In genomic region chr18:35153609-35154273, GRCh38 we compare ENCODE assay signal across 14 cellular contexts.
A peak's percentile ranks its signal among the peaks of the same experiment; 100 is the strongest.
DNase-seq lines count a peak whose midpoint lies in the region; ATAC-seq and TF ChIP-seq lines count a peak whose summit lies in the region.
"Had no signal": no experiment of that assay in that cellular context is flagged by ENCODE, and none has a peak within 500 bp of the region (broad histone marks: within the 10 kb centered on the region; RNA-seq: fewer than 3 reads in every experiment).

No MANE protein-coding gene starts in this region.

- no peaks in the 10 kb centered on the region for H3K9me2 ChIP-seq in PC-3 (replicated peaks; ENCODE audit: low read length)

- H3K27ac Mint-ChIP-seq in activated CD4-positive, alpha-beta memory T cell treated with anti-CD3 and anti-CD28 coated beads, Interleukin-2, amount 10 ng/mL, durations not matched to agents 7 days and 5 days, result peak overlapping the region; percentile 9
- no peak overlapping the region for H3K27ac Mint-ChIP-seq in activated CD4-positive, alpha-beta memory T cell treated with anti-CD3 and anti-CD28 coated beads for 36 hours

- H3K27me3 Mint-ChIP-seq in activated CD4-positive, alpha-beta memory T cell treated with anti-CD3 and anti-CD28 coated beads, Interleukin-2, amount 10 ng/mL, durations not matched to agents 7 days and 5 days, result no peaks in the 10 kb centered on the region
- H3K27me3 Mint-ChIP-seq in activated CD4-positive, alpha-beta memory T cell treated with anti-CD3 and anti-CD28 coated beads for 36 hours, result no peaks in the 10 kb centered on the region

- peaks cover 11% of the 10 kb centered on the region for H3K36me3 Mint-ChIP-seq in activated CD4-positive, alpha-beta memory T cell treated with anti-CD3 and anti-CD28 coated beads, Interleukin-2, amount 10 ng/mL, durations not matched to agents 7 days and 5 days (ENCODE audit: low read depth)
- H3K36me3 Mint-ChIP-seq in activated CD4-positive, alpha-beta memory T cell treated with anti-CD3 and anti-CD28 coated beads for 36 hours, result peaks cover 8% of the 10 kb centered on the region

- H2AFZ ChIP-seq in PC-3 (ENCODE audit: low read length), result no peak overlapping the region

- peak overlapping the region; percentile 71 for H3K27ac ChIP-seq in neutrophil
- no peak overlapping the region for H3K27ac ChIP-seq in PC-3 (ENCODE audit: low read length)
- H3K27ac ChIP-seq: ovary, SK-N-MC had no signal

- H3K36me3 ChIP-seq in neutrophil, result no peaks in the 10 kb centered on the region
- H3K36me3 ChIP-seq in PC-3 (ENCODE audit: low read depth, low read length), result no peaks in the 10 kb centered on the region
- H3K36me3 ChIP-seq: ovary had no signal

- no peaks in the 10 kb centered on the region for H3K79me2 ChIP-seq in PC-3 (ENCODE audit: low read length)

- no peak for DNase-seq in activated CD4-positive, alpha-beta memory T cell treated with anti-CD3 and anti-CD28 coated beads, Interleukin-2, amount 10 ng/mL, durations not matched to agents 7 days and 5 days
- no peak for DNase-seq in activated CD4-positive, alpha-beta memory T cell treated with anti-CD3 and anti-CD28 coated beads for 36 hours
- DNase-seq in RPMI8226 (peak; percentile 5), PC-3 (no peak)
- DNase-seq: activated CD4-positive, alpha-beta T cell treated with anti-CD3 and anti-CD28 coated beads for 1 hour; mammary epithelial cell; NCI-H1417; NCI-H69; ovary had no signal

- no peaks in the 10 kb centered on the region for H4K20me1 ChIP-seq in PC-3 (ENCODE audit: low read length)

- H3K4me2 ChIP-seq in PC-3 (ENCODE audit: low read length), result no peak overlapping the region

- peaks cover 20 to 36% of the 10 kb centered on the region in 2 experiments for H3K4me1 ChIP-seq in neutrophil (ENCODE audit: control insufficient read depth in 1 of 2, insufficient read depth in 1 of 2, low read depth in 1 of 2, low read length in 1 of 2)
- no peaks in the 10 kb centered on the region for H3K4me1 ChIP-seq in PC-3 (ENCODE audit: insufficient read depth, low read length)

- ATAC-seq in HG02870 (IDR thresholded peaks at IDR 0.05; ENCODE audit: unreplicated experiment) (peak; percentile 61), HG02588 (IDR thresholded peaks at IDR 0.05; ENCODE audit: unreplicated experiment) (no peak), PC-3 (no peak), HG03108 (IDR thresholded peaks at IDR 0.05; ENCODE audit: unreplicated experiment) (no peak)

- no peaks in the 10 kb centered on the region for H3F3A ChIP-seq in PC-3 (ENCODE audit: low read length, unreplicated experiment)

- H3K9me3 ChIP-seq in neutrophil (no peaks in the 10 kb centered on the region), PC-3 (ENCODE audit: low read length) (no peaks in the 10 kb centered on the region)
- H3K9me3 ChIP-seq: ovary had no signal

- no peak overlapping the region for H3K4me3 Mint-ChIP-seq in activated CD4-positive, alpha-beta memory T cell treated with anti-CD3 and anti-CD28 coated beads, Interleukin-2, amount 10 ng/mL, durations not matched to agents 7 days and 5 days
- H3K4me3 Mint-ChIP-seq in activated CD4-positive, alpha-beta memory T cell treated with anti-CD3 and anti-CD28 coated beads for 36 hours, result no peak overlapping the region

- H3K9ac ChIP-seq in PC-3 (ENCODE audit: low read length), result no peak overlapping the region

- POLR2A ChIA-PET in activated CD4-positive, alpha-beta memory T cell treated with anti-CD3 and anti-CD28 coated beads, Interleukin-2, amount 10 ng/mL, durations not matched to agents 7 days and 5 days (lab: Charles Lee), result no interaction called here
- POLR2A ChIA-PET in activated CD4-positive, alpha-beta memory T cell treated with anti-CD3 and anti-CD28 coated beads for 36 hours (lab: Charles Lee), result no interaction called here
- POLR2A ChIA-PET in PC-3 (lab: Charles Lee; ENCODE audit: unreplicated experiment), result no interaction called here

- peaks cover 15% of the 10 kb centered on the region for H3K4me1 Mint-ChIP-seq in activated CD4-positive, alpha-beta memory T cell treated with anti-CD3 and anti-CD28 coated beads, Interleukin-2, amount 10 ng/mL, durations not matched to agents 7 days and 5 days
- peaks cover 8% of the 10 kb centered on the region for H3K4me1 Mint-ChIP-seq in activated CD4-positive, alpha-beta memory T cell treated with anti-CD3 and anti-CD28 coated beads for 36 hours (ENCODE audit: low read depth)

- H3K4me3 ChIP-seq in neutrophil (ENCODE audit: low read depth in 1 of 2, low read length in 1 of 2) (no peak overlapping the region), PC-3 (ENCODE audit: low read length) (no peak overlapping the region)
- H3K4me3 ChIP-seq: ovary, SK-N-MC had no signal

- CTCF ChIA-PET in activated CD4-positive, alpha-beta memory T cell treated with anti-CD3 and anti-CD28 coated beads, Interleukin-2, amount 10 ng/mL, durations not matched to agents 7 days and 5 days (lab: Charles Lee), result interaction anchor here (1.0 to 1.5 kb wide), 2 partner anchors 148 kb away, joined by 3 to 6 read pairs; no protein-coding TSS in a partner anchor
- CTCF ChIA-PET in activated CD4-positive, alpha-beta memory T cell treated with anti-CD3 and anti-CD28 coated beads for 36 hours (lab: Charles Lee), result interaction anchor here (1.2 kb wide), 1 partner anchor 11 kb away, joined by 3 read pairs; no protein-coding TSS in a partner anchor
- CTCF ChIA-PET in PC-3 (lab: Charles Lee), result no interaction called here

- H3K27me3 ChIP-seq in neutrophil (no peaks in the 10 kb centered on the region), PC-3 (ENCODE audit: low read length) (no peaks in the 10 kb centered on the region)
- H3K27me3 ChIP-seq: ovary had no signal

- no TSS peak for BruUV-seq in PC-3 (replicated peaks; lab: Mats Ljungman, UMichigan)

- no peak for TF ChIP-seq CTCF in neutrophil (IDR thresholded peaks at IDR 0.05)
- TF ChIP-seq CTCF in PC-3 (conservative IDR thresholded peaks at IDR 0.05; ENCODE audit: low read depth, low read length), result no peak

- intact Hi-C loops in activated CD4-positive, alpha-beta memory T cell treated with anti-CD3 and anti-CD28 coated beads for 36 hours (cut with micrococcal nuclease), result no loop called here
- intact Hi-C loops in PC-3 (cut with micrococcal nuclease), result no loop called here

- H3K9me3 Mint-ChIP-seq in activated CD4-positive, alpha-beta memory T cell treated with anti-CD3 and anti-CD28 coated beads, Interleukin-2, amount 10 ng/mL, durations not matched to agents 7 days and 5 days, result peaks cover 7% of the 10 kb centered on the region
- H3K9me3 Mint-ChIP-seq in activated CD4-positive, alpha-beta memory T cell treated with anti-CD3 and anti-CD28 coated beads for 36 hours, result peaks cover 8% of the 10 kb centered on the region
